ENCODE assay signal across 8 cellular contexts in the genomic region with DNA sequence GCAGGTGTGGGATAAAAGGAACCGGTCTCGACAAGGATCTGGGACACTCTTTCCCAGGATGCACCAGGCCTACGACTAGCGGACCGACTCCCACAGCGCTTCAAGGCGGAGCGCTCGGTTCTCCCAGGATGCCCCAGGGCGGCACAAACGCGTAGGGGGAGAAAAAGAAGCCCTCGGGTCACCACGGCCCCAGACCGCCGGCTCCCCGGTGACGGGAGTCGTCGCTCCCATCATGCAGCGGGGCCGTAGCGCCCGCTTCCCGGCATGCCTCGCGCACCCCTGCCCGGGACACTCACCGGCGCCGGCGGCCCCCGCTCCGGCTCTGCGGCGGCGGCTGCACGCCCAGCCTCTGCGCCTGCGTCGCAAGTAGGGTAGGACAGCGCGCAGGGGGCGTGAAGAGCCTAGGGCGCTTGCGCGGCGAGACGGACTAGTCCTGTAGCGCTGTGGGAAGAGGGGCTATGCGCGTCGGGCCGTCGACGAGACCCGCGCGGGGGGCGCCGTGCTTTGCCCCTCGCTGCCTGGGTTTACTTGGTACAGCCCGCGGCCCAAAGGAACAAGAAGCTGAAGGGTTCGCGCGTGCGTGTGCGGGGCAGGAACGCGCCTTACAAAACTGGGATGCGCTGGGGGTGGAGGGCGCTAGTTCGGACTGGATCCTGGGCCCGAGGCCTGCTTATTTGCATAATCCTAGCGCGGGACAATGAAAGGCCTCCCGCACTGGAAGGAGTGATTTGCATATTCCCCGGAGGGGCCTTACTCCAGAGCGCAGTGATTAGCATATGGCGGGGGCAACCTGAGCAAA. TPM values are rescaled to one million over a fixed set of nuclear protein-coding genes. Genes with fewer than 3 reads are reported as not detected.
DNase-seq lines count a peak whose midpoint lies in the region; ATAC-seq and TF ChIP-seq lines count a peak whose summit lies in the region.

Gene ZNF428 (minus strand): TSS at position 368 of the 799 bp plus-strand sequence. CDS start 5,325 bp downstream, outside the sequence.

- 0 to 1% (median 1%) methylated on average over 50 to 81 of the region's 81 CpGs for WGBS in psoas muscle, 3 donors
- WGBS in urinary bladder = under 1% methylated on average over 81 of the region's 81 CpGs

- peak; percentile 75 for ATAC-seq in HG02852 (IDR thresholded peaks at IDR 0.05; ENCODE audit: unreplicated experiment)
- peak; percentile 93 to 96 (median 94) for ATAC-seq in psoas muscle

- peak within 1 kb of the TSS; percentile 86 to 92 for H3K4me3 ChIP-seq in right atrium auricular region
- H3K4me3 ChIP-seq in psoas muscle = peak within 1 kb of the TSS; percentile 76
- H3K4me3 ChIP-seq in urinary bladder (ENCODE audit: low read depth, low read length) = peak within 1 kb of the TSS; percentile 69

- H3K27me3 ChIP-seq in right atrium auricular region = no peaks in the 10 kb centered on the region
- no peaks in the 10 kb centered on the region for H3K27me3 ChIP-seq in psoas muscle (ENCODE audit: insufficient read depth in 3 of 3, low read length in 2 of 3)

- TF ChIP-seq POLR2A in GM15510 (IDR thresholded peaks at IDR 0.05; ENCODE audit: borderline replicate concordance, extremely low read depth, insufficient read length) = peak; percentile 84

- H3K27ac ChIP-seq in right atrium auricular region = peak within 1 kb of the TSS; percentile 94 to 97
- H3K27ac ChIP-seq in psoas muscle = peak within 1 kb of the TSS; percentile 95
- peak within 1 kb of the TSS; percentile 77 for H3K27ac ChIP-seq in urinary bladder (ENCODE audit: low read depth)

- H3K4me1 ChIP-seq in right atrium auricular region (peaks cover 0 to 17% of the 10 kb centered on the region in 2 donors), psoas muscle (no peaks in the 10 kb centered on the region), urinary bladder (ENCODE audit: insufficient read depth) (no peaks in the 10 kb centered on the region)

- H3K36me3 ChIP-seq in right atrium auricular region (no peaks in the 10 kb centered on the region), psoas muscle (ENCODE audit: insufficient read depth in 1 of 2, low read depth in 1 of 2) (no peaks in the 10 kb centered on the region), urinary bladder (ENCODE audit: insufficient read depth) (no peaks in the 10 kb centered on the region)

- TF ChIP-seq CTCF in right atrium auricular region (IDR thresholded peaks at IDR 0.05) (no peak), psoas muscle (IDR thresholded peaks at IDR 0.05) (no peak)

- H3K9me3 ChIP-seq in right atrium auricular region (no peaks in the 10 kb centered on the region), psoas muscle (no peaks in the 10 kb centered on the region)

- intact Hi-C loops in T-helper 2 cell treated with Interferon-gamma antibody and Interleukin-4, amounts not matched to agents 100 ng/mL and 5 ng/mL, for 36 hours (cut with micrococcal nuclease) = loop anchor here (1.0 to 2.0 kb wide), 4 partner anchors 19 to 49 kb away; partner anchors contain the start of genes CADM4, IRGQ, PINLYP and XRCC1
- intact Hi-C loops in psoas muscle (cut with DNase I) = no loop called here

- peak; percentile 91 for DNase-seq in NCI-H1694 (lab: John Stamatoyannopoulos, UW)
- peak; percentile 77 to 99 (median 93) for DNase-seq in anterior cingulate cortex (lab: John Stamatoyannopoulos, UW)
- peak; percentile 88 for DNase-seq in right atrium auricular region (ENCODE audit: low spot score)
- DNase-seq in psoas muscle = peak; percentile 89 to 94

RNA-seq across cellular contexts. Expression of gene ZNF428, which starts in this region (rescaled TPM):
- 29.0 TPM in 2 replicates for total RNA-seq in T-helper 2 cell treated with Interferon-gamma antibody and Interleukin-4, amounts not matched to agents 100 ng/mL and 5 ng/mL, for 36 hours
- total RNA-seq in right atrium auricular region (10 to 100 TPM; 23.4 to 25.7 TPM), psoas muscle (10 to 100 TPM; 17.2 to 39.0 (median 28.0) TPM), urinary bladder (27.4 TPM)
- polyA plus RNA-seq in psoas muscle (10 to 100 TPM; 12.4 to 33.5 (median 27.5) TPM), urinary bladder (51.5 TPM)

Comparison
In these comparisons a context has a peak if more than half of its experiments do, and no peak if none do; other contexts are left out.
1. Peak in every context shown above with its lines: DNase-seq, ATAC-seq, H3K4me3 ChIP-seq and H3K27ac ChIP-seq.